In genomic region chr17:47821031-47821423, GRCh38 we compare ENCODE assay signal across 8 cellular contexts. TPM values are rescaled to one million over a fixed set of nuclear protein-coding genes. Genes with fewer than 3 reads are reported as not detected.
DNase-seq lines count a peak whose midpoint lies in the region; ATAC-seq and TF ChIP-seq lines count a peak whose summit lies in the region.

No MANE protein-coding gene starts in this region.

- CTCF ChIA-PET in CD4-positive, alpha-beta memory T cell (lab: Charles Lee; ENCODE audit: partially characterized antibody) = interaction anchor here (0.7 to 3.4 kb wide), 4 partner anchors 10 to 75 kb away, joined by 3 to 22 read pairs (median 5); partner anchors contain the start of genes LRRC46, MRPL10, SCRN2 and SP2

- H3K4me3 Mint-ChIP-seq in CD4-positive, alpha-beta memory T cell = peak overlapping the region; percentile 94 to 99 (median 97)
- H3K4me3 Mint-ChIP-seq in neural crest cell = peak overlapping the region; percentile 91

- H4K20me1 ChIP-seq in MM.1S (ENCODE audit: insufficient read depth, low read length) = no peaks in the 10 kb centered on the region

- H3K27me3 ChIP-seq in CD4-positive, alpha-beta memory T cell (ENCODE audit: insufficient read depth, low read length) = no peaks in the 10 kb centered on the region
- H3K27me3 ChIP-seq in MM.1S (replicated peaks; ENCODE audit: insufficient read depth, low read length) = no peaks in the 10 kb centered on the region
- H3K27me3 ChIP-seq in effector memory CD4-positive, alpha-beta T cell (replicated peaks; ENCODE audit: control insufficient read depth, insufficient read depth, low read length, poor library complexity, severe bottlenecking) = no peaks in the 10 kb centered on the region

- peak overlapping the region; percentile 72 for H2AFZ ChIP-seq in MM.1S (ENCODE audit: low read length)

- no peak for ATAC-seq in HG03565 (IDR thresholded peaks at IDR 0.05; ENCODE audit: unreplicated experiment)
- ATAC-seq in GM21576 (IDR thresholded peaks at IDR 0.05; ENCODE audit: unreplicated experiment) = no peak

- peaks cover 12 to 26% (median 21%) of the 10 kb centered on the region in 4 donors for H3K4me1 Mint-ChIP-seq in CD4-positive, alpha-beta memory T cell
- peaks cover 17% of the 10 kb centered on the region for H3K4me1 Mint-ChIP-seq in neural crest cell

- TF ChIP-seq CTCF in MM.1S (IDR thresholded peaks at IDR 0.05; ENCODE audit: low read length) (no peak), neural crest cell (conservative IDR thresholded peaks at IDR 0.05) (no peak)

- no peaks in the 10 kb centered on the region for H3K9me3 ChIP-seq in CD4-positive, alpha-beta memory T cell (ENCODE audit: control insufficient read depth in 1 of 2, low read length in 2 of 2)
- no peaks in the 10 kb centered on the region for H3K9me3 ChIP-seq in MM.1S (replicated peaks; ENCODE audit: insufficient read depth, low read length)
- H3K9me3 ChIP-seq in effector memory CD4-positive, alpha-beta T cell (ENCODE audit: control insufficient read depth, low read length) = no peaks in the 10 kb centered on the region

- H3K9ac ChIP-seq in MM.1S (ENCODE audit: low read length) = peak overlapping the region; percentile 76

- peak overlapping the region; percentile 77 to 98 (median 96) for H3K27ac Mint-ChIP-seq in CD4-positive, alpha-beta memory T cell
- no peak overlapping the region for H3K27ac Mint-ChIP-seq in neural crest cell (ENCODE audit: unreplicated experiment)

- no peaks in the 10 kb centered on the region for H3K27me3 Mint-ChIP-seq in CD4-positive, alpha-beta memory T cell
- no peaks in the 10 kb centered on the region for H3K27me3 Mint-ChIP-seq in neural crest cell (ENCODE audit: low read depth)

- POLR2A ChIA-PET in CD4-positive, alpha-beta memory T cell (lab: Charles Lee; ENCODE audit: partially characterized antibody) = interaction anchor here (0.8 to 3.4 kb wide), 8 partner anchors 10 to 172 kb away, joined by 3 to 57 read pairs (median 10); partner anchors contain the start of genes KPNB1, LRRC46, MRPL10 and SCRN2

- intact Hi-C loops in CD4-positive, alpha-beta memory T cell (cut with micrococcal nuclease) = loop anchor here (1.0 to 10.0 kb wide), 2 partner anchors 10 to 756 kb away; partner anchors contain the start of genes LRRC46 and MRPL10

- peak overlapping the region; percentile 69 for H3K27ac ChIP-seq in CD4-positive, alpha-beta memory T cell (ENCODE audit: low read depth, low read length)
- no peak overlapping the region; the same call in 1 of the 2 replicates for H3K27ac ChIP-seq in MM.1S (ENCODE audit: low read length)
- H3K27ac ChIP-seq in effector memory CD4-positive, alpha-beta T cell (ENCODE audit: insufficient read depth, low read length, poor library complexity, severe bottlenecking) = peak overlapping the region; percentile 44

- peaks cover 0 to 3% (median 0%) of the 10 kb centered on the region in 8 donors for H3K9me3 Mint-ChIP-seq in CD4-positive, alpha-beta memory T cell
- H3K9me3 Mint-ChIP-seq in neural crest cell = no peaks in the 10 kb centered on the region

- peaks cover 20 to 61% of the 10 kb centered on the region in 2 donors for H3K36me3 Mint-ChIP-seq in CD4-positive, alpha-beta memory T cell
- H3K36me3 Mint-ChIP-seq in neural crest cell (ENCODE audit: low read depth) = peaks cover 3% of the 10 kb centered on the region

- H3K36me3 ChIP-seq in CD4-positive, alpha-beta memory T cell (ENCODE audit: insufficient read depth, low read length) = peaks cover 51% of the 10 kb centered on the region
- H3K36me3 ChIP-seq in MM.1S (replicated peaks; ENCODE audit: insufficient read depth, low read length) = no peaks in the 10 kb centered on the region
- H3K36me3 ChIP-seq in effector memory CD4-positive, alpha-beta T cell (ENCODE audit: control insufficient read depth, insufficient read depth, low read length) = peaks cover 51% of the 10 kb centered on the region

- no peaks in the 10 kb centered on the region for H3F3A ChIP-seq in MM.1S (ENCODE audit: insufficient read depth, low read length)

- H3K4me2 ChIP-seq in MM.1S (ENCODE audit: low read depth, low read length) = peak overlapping the region; percentile 88

- H3K9me2 ChIP-seq in MM.1S (replicated peaks; ENCODE audit: insufficient read depth, low read length) = no peaks in the 10 kb centered on the region

- H3K79me2 ChIP-seq in MM.1S (ENCODE audit: low read length) = peaks cover 19% of the 10 kb centered on the region

- peaks cover 25% of the 10 kb centered on the region for H3K4me1 ChIP-seq in CD4-positive, alpha-beta memory T cell (ENCODE audit: insufficient read depth, low read length)
- peaks cover 15% of the 10 kb centered on the region; the same call in 1 of the 2 replicates for H3K4me1 ChIP-seq in MM.1S (ENCODE audit: low read length)
- peaks cover 18% of the 10 kb centered on the region for H3K4me1 ChIP-seq in effector memory CD4-positive, alpha-beta T cell (ENCODE audit: control insufficient read depth, insufficient read depth, low read length, poor library complexity, severe bottlenecking)

- H3K4me3 ChIP-seq in CD4-positive, alpha-beta memory T cell (ENCODE audit: low read length in 2 of 2) = peak overlapping the region; percentile 90 to 93
- H3K4me3 ChIP-seq in MM.1S (ENCODE audit: low read length) = peak overlapping the region; percentile 91
- peak overlapping the region; percentile 72 for H3K4me3 ChIP-seq in effector memory CD4-positive, alpha-beta T cell (ENCODE audit: insufficient read depth, low read depth, low read length, poor library complexity, severe bottlenecking)

- no peak for DNase-seq in CD4-positive, alpha-beta memory T cell
- DNase-seq in MM.1S = no peak
- DNase-seq in effector memory CD4-positive, alpha-beta T cell = no peak
- no peak for DNase-seq in neural crest cell (ENCODE audit: low read depth, low spot score)
- DNase-seq in NCI-H187 treated with DMSO at 0.1 percent for 48 hours (lab: John Stamatoyannopoulos, UW) = no peak
- DNase-seq in GF-D8 (lab: John Stamatoyannopoulos, UW) = no peak

RNA-seq across cellular contexts. Expression of gene OSBPL7, which starts 0.6 kb away (rescaled TPM):
- total RNA-seq in CD4-positive, alpha-beta memory T cell = 10 to 100 TPM; 46.5 to 50.4 TPM
- 1 to 10 TPM; 1.6 to 7.9 TPM for polyA plus RNA-seq in CD4-positive, alpha-beta memory T cell
- 14.3 and 14.6 TPM in 2 replicates for total RNA-seq in neural crest cell

RNA-seq across cellular contexts. Expression of gene MRPL10, which starts 10.3 kb away (rescaled TPM):
- total RNA-seq in CD4-positive, alpha-beta memory T cell = 10 to 100 TPM; 39.6 to 41.4 TPM
- polyA plus RNA-seq in CD4-positive, alpha-beta memory T cell = 10 to 100 TPM; 45.9 to 69.6 TPM
- total RNA-seq in neural crest cell = 50.0 and 55.3 TPM in 2 replicates

RNA-seq across cellular contexts. Expression of gene LRRC46, which starts 10.4 kb away (rescaled TPM):
- under 1 TPM; 0.23 to 0.69 TPM for total RNA-seq in CD4-positive, alpha-beta memory T cell
- polyA plus RNA-seq in CD4-positive, alpha-beta memory T cell = not detected
- total RNA-seq in neural crest cell = 0.84 and 1.4 TPM in 2 replicates

RNA-seq across cellular contexts. Expression of gene SCRN2, which starts 20.0 kb away (rescaled TPM):
- 10 to 100 TPM; 26.4 to 30.5 TPM for total RNA-seq in CD4-positive, alpha-beta memory T cell
- polyA plus RNA-seq in CD4-positive, alpha-beta memory T cell = 10 to 100 TPM; 15.7 to 19.5 TPM
- 32.7 and 37.8 TPM in 2 replicates for total RNA-seq in neural crest cell

RNA-seq across cellular contexts. Expression of gene SP6, which starts 29.9 kb away (rescaled TPM):
- not detected for total RNA-seq in CD4-positive, alpha-beta memory T cell
- not detected for polyA plus RNA-seq in CD4-positive, alpha-beta memory T cell
- 0.16 and 0.25 TPM in 2 replicates for total RNA-seq in neural crest cell
